16 cellular contexts compared by ENCODE assay signal in genomic region chr9:110977259-110977709, GRCh38.
A peak's percentile ranks its signal among the peaks of the same experiment; 100 is the strongest.
DNase-seq lines count a peak whose midpoint lies in the region; ATAC-seq, FAIRE-seq and TF ChIP-seq lines count a peak whose summit lies in the region.
"Had no signal": no experiment of that assay in that cellular context is flagged by ENCODE, and none has a peak within 500 bp of the region (broad histone marks: within the 10 kb centered on the region; RNA-seq: fewer than 3 reads in every experiment).

No MANE protein-coding gene starts in this region.

- H3K4me1 Mint-ChIP-seq in nephron: peaks cover 55% of the 10 kb centered on the region
- H3K4me1 Mint-ChIP-seq in CD4-positive, alpha-beta T cell (ENCODE audit: low read depth): no peaks in the 10 kb centered on the region
- H3K4me1 Mint-ChIP-seq in CD4-positive, alpha-beta memory T cell: no peaks in the 10 kb centered on the region

- TF ChIP-seq CTCF in Panc1 (IDR thresholded peaks at IDR 0.05) (no peak), colonic mucosa (IDR thresholded peaks at IDR 0.05) (no peak), nephron (IDR thresholded peaks at IDR 0.05; ENCODE audit: unreplicated experiment in 3 of 3) (no peak), HepG2 (CRISPR knock-in tag; IDR thresholded peaks at IDR 0.05) (no peak)
- no peak for TF ChIP-seq CTCF in CD4-positive, alpha-beta T cell (IDR thresholded peaks at IDR 0.05)

- no peak overlapping the region for H3K4me3 Mint-ChIP-seq in nephron
- no peak overlapping the region for H3K4me3 Mint-ChIP-seq in CD4-positive, alpha-beta T cell
- H3K4me3 Mint-ChIP-seq in CD4-positive, alpha-beta memory T cell: no peak overlapping the region
- H3K4me3 Mint-ChIP-seq: dendritic cell treated with granulocyte-macrophage colony-stimulating factor and Interleukin-4, amounts not matched to agents 40 ng/mL and 50 ng/mL, for 4 days had no signal

- DNase-seq in EH (ENCODE audit: low read depth): peak; percentile 59
- peak; percentile 20 for DNase-seq in Panc1 (ENCODE audit: low read depth, low spot score)
- peak; percentile 30 for DNase-seq in colonic mucosa
- no peak for DNase-seq in CD4-positive, alpha-beta T cell
- DNase-seq in HepG2 (ENCODE audit: low spot score): no peak
- DNase-seq in CD4-positive, alpha-beta memory T cell: no peak
- DNase-seq: COR-L47, NCI-H1048, occipital lobe, OCI-M1, WERI-Rb-1 had no signal

- TF ChIP-seq RAD21 in HepG2 (CRISPR knock-in tag; IDR thresholded peaks at IDR 0.05): no peak

- H3K4me1 ChIP-seq in Panc1 (ENCODE audit: control insufficient read depth, insufficient read depth, low read length): no peaks in the 10 kb centered on the region
- H3K4me1 ChIP-seq in colonic mucosa: peaks cover 4% of the 10 kb centered on the region
- H3K4me1 ChIP-seq in HepG2 (ENCODE audit: insufficient read depth, low read length): no peaks in the 10 kb centered on the region
- H3K4me1 ChIP-seq in CD4-positive, alpha-beta memory T cell (ENCODE audit: insufficient read depth, low read length): no peaks in the 10 kb centered on the region

- no peak overlapping the region for H2AFZ ChIP-seq in HepG2 (ENCODE audit: low read length)

- no peaks in the 10 kb centered on the region for H3K27me3 Mint-ChIP-seq in nephron (ENCODE audit: low read depth)
- no peaks in the 10 kb centered on the region for H3K27me3 Mint-ChIP-seq in CD4-positive, alpha-beta T cell
- no peaks in the 10 kb centered on the region for H3K27me3 Mint-ChIP-seq in CD4-positive, alpha-beta memory T cell

- H4K20me1 ChIP-seq in HepG2 (ENCODE audit: insufficient read depth, low read length): no peaks in the 10 kb centered on the region

- H3K4me3 ChIP-seq in Panc1 (ENCODE audit: low read depth in 2 of 2, low read length in 2 of 2) (no peak overlapping the region), colonic mucosa (no peak overlapping the region), HepG2 (replicated peaks in 1 of 3; ENCODE audit: insufficient read depth in 1 of 3, low read depth in 2 of 3, low read length in 3 of 3) (no peak overlapping the region)
- H3K4me3 ChIP-seq in CD4-positive, alpha-beta memory T cell (ENCODE audit: low read length in 2 of 2): no peak overlapping the region
- H3K4me3 ChIP-seq: tibial nerve had no signal

- ATAC-seq in Panc1: no peak
- no peak for ATAC-seq in GM18907 (IDR thresholded peaks at IDR 0.05; ENCODE audit: unreplicated experiment)
- ATAC-seq in CD4-positive, alpha-beta T cell (ENCODE audit: poor library complexity): no peak
- no peak for ATAC-seq in HepG2

- TF ChIP-seq POLR2A in HepG2 (IDR thresholded peaks at IDR 0.05; ENCODE audit: insufficient read depth in 1 of 2, low read depth in 2 of 2, low read length in 2 of 2): no peak

- CTCF ChIA-PET in Panc1 (lab: Charles Lee) (no interaction called here), HepG2 (lab: Yijun Ruan, JAX; ENCODE audit: low intra/inter-chr PET ratio, low total read pairs) (no interaction called here)
- CTCF ChIA-PET in CD4-positive, alpha-beta T cell (lab: Charles Lee): no interaction called here
- CTCF ChIA-PET in CD4-positive, alpha-beta memory T cell (lab: Charles Lee; ENCODE audit: partially characterized antibody): no interaction called here

- H3K36me3 ChIP-seq in Panc1 (ENCODE audit: control insufficient read depth, insufficient read depth, low read length): no peaks in the 10 kb centered on the region
- no peaks in the 10 kb centered on the region for H3K36me3 ChIP-seq in colonic mucosa
- H3K36me3 ChIP-seq in HepG2 (replicated peaks in 1 of 2; ENCODE audit: control insufficient read depth in 1 of 2, insufficient read depth in 2 of 2, low read length in 2 of 2): no peaks in the 10 kb centered on the region
- no peaks in the 10 kb centered on the region for H3K36me3 ChIP-seq in CD4-positive, alpha-beta memory T cell (ENCODE audit: insufficient read depth, low read length)
- H3K36me3 ChIP-seq: tibial nerve, WERI-Rb-1 had no signal

- POLR2A ChIA-PET in Panc1 (lab: Charles Lee): no interaction called here
- POLR2A ChIA-PET in CD4-positive, alpha-beta T cell (lab: Charles Lee): no interaction called here
- POLR2A ChIA-PET in HepG2 (lab: Yijun Ruan, JAX): no interaction called here
- POLR2A ChIA-PET in CD4-positive, alpha-beta memory T cell (lab: Charles Lee; ENCODE audit: partially characterized antibody): no interaction called here

- H3K27me3 ChIP-seq in Panc1 (ENCODE audit: control insufficient read depth, insufficient read depth, low read length): no peaks in the 10 kb centered on the region
- no peaks in the 10 kb centered on the region for H3K27me3 ChIP-seq in colonic mucosa
- no peaks in the 10 kb centered on the region for H3K27me3 ChIP-seq in CD4-positive, alpha-beta T cell (ENCODE audit: control insufficient read depth, insufficient read depth, low read length)
- no peaks in the 10 kb centered on the region for H3K27me3 ChIP-seq in HepG2 (ENCODE audit: control insufficient read depth in 1 of 2, insufficient read depth in 2 of 2, low read length in 2 of 2)
- H3K27me3 ChIP-seq in CD4-positive, alpha-beta memory T cell (ENCODE audit: insufficient read depth, low read length): no peaks in the 10 kb centered on the region
- H3K27me3 ChIP-seq: tibial nerve had no signal

- TF ChIP-seq EP300 in HepG2 (IDR thresholded peaks at IDR 0.05; ENCODE audit: low read depth in 2 of 2, low read length in 2 of 2): no peak
- no peak for TF ChIP-seq EP300 in HepG2 (CRISPR knock-in tag; IDR thresholded peaks at IDR 0.05; ENCODE audit: borderline replicate concordance)

- in situ Hi-C loops in Panc1 (cut with HindIII; ENCODE audit: low pct_unique_long_range_greater_than_20kb, low sequenced_read_pairs) (no loop called here), HepG2 (cut with HindIII; ENCODE audit: extremely low pct_ligation_motif_present, low pct_unique_long_range_greater_than_20kb) (no loop called here)

- 66% methylated on average over 3 of the region's 3 CpGs for WGBS in HepG2 (ENCODE audit: low lambda C conversion rate)

- intact Hi-C loops in Panc1 (cut with micrococcal nuclease; ENCODE audit: unreplicated experiment): no loop called here
- intact Hi-C loops in colonic mucosa (cut with DNase I): no loop called here
- intact Hi-C loops in CD4-positive, alpha-beta T cell (cut with DNase I, micrococcal nuclease): no loop called here
- intact Hi-C loops in HepG2 (cut with micrococcal nuclease; ENCODE audit: unreplicated experiment): no loop called here
- intact Hi-C loops in CD4-positive, alpha-beta memory T cell (cut with micrococcal nuclease): no loop called here

- no TSS peak for BruUV-seq in Panc1 (replicated peaks; lab: Mats Ljungman, UMichigan)
- BruUV-seq in HepG2 (replicated peaks; lab: Mats Ljungman, UMichigan): no TSS peak

- H3K9ac ChIP-seq in colonic mucosa (ENCODE audit: low read depth in 2 of 2, low read length in 2 of 2) (no peak overlapping the region), HepG2 (ENCODE audit: insufficient read depth, low read depth, low read length) (no peak overlapping the region)

- peaks cover 7% of the 10 kb centered on the region for H3K36me3 Mint-ChIP-seq in nephron (ENCODE audit: low read depth)
- no peaks in the 10 kb centered on the region for H3K36me3 Mint-ChIP-seq in CD4-positive, alpha-beta T cell (ENCODE audit: low read depth)
- no peaks in the 10 kb centered on the region for H3K36me3 Mint-ChIP-seq in CD4-positive, alpha-beta memory T cell

- no peak overlapping the region for H3K27ac ChIP-seq in Panc1 (ENCODE audit: low read length)
- H3K27ac ChIP-seq in colonic mucosa: no peak overlapping the region
- H3K27ac ChIP-seq in CD4-positive, alpha-beta T cell (ENCODE audit: low read depth, low read length): no peak overlapping the region
- no peak overlapping the region for H3K27ac ChIP-seq in HepG2 (ENCODE audit: extremely low read length, insufficient read depth, low read length)
- no peak overlapping the region for H3K27ac ChIP-seq in CD4-positive, alpha-beta memory T cell (ENCODE audit: low read depth, low read length)
- H3K27ac ChIP-seq: WERI-Rb-1 had no signal

- H3K9me3 ChIP-seq in Panc1 (ENCODE audit: control insufficient read depth, insufficient read depth, low read depth, low read length): no peaks in the 10 kb centered on the region
- H3K9me3 ChIP-seq in colonic mucosa: no peaks in the 10 kb centered on the region
- H3K9me3 ChIP-seq in CD4-positive, alpha-beta T cell (ENCODE audit: control insufficient read depth, low read length): no peaks in the 10 kb centered on the region
- H3K9me3 ChIP-seq in HepG2 (ENCODE audit: low read length): no peaks in the 10 kb centered on the region
- H3K9me3 ChIP-seq in CD4-positive, alpha-beta memory T cell (ENCODE audit: control insufficient read depth in 1 of 2, low read length in 2 of 2): no peaks in the 10 kb centered on the region
- H3K9me3 ChIP-seq: tibial nerve had no signal

- no peak for FAIRE-seq in HepG2 (lab: Jason Lieb, UNC)

- peaks cover 3% of the 10 kb centered on the region for H3K9me3 Mint-ChIP-seq in nephron
- no peaks in the 10 kb centered on the region for H3K9me3 Mint-ChIP-seq in CD4-positive, alpha-beta T cell
- peaks cover 0 to 13% (median 4%) of the 10 kb centered on the region in 8 donors for H3K9me3 Mint-ChIP-seq in CD4-positive, alpha-beta memory T cell
- H3K9me3 Mint-ChIP-seq: activated T-helper 2 cell treated with anti-CD3 and anti-CD28 coated beads, Interferon-gamma antibody, Interleukin-2, Interleukin-4, amounts not matched to agents 10 μg/mL and 5 μg/mL and 100 μg/mL, durations not matched to agents 14 hours and 24 hours and 36 hours; dendritic cell treated with granulocyte-macrophage colony-stimulating factor and Interleukin-4, amounts not matched to agents 40 ng/mL and 50 ng/mL, for 4 days had no signal

- no peak overlapping the region for H3K4me2 ChIP-seq in HepG2 (ENCODE audit: low read depth, low read length)

- no peaks in the 10 kb centered on the region for H3K79me2 ChIP-seq in HepG2 (ENCODE audit: insufficient read depth, low read length)

- H3K27ac Mint-ChIP-seq in nephron: peak overlapping the region; percentile 6 to 22 (median 10)
- no peak overlapping the region for H3K27ac Mint-ChIP-seq in CD4-positive, alpha-beta T cell
- no peak overlapping the region for H3K27ac Mint-ChIP-seq in CD4-positive, alpha-beta memory T cell
- H3K27ac Mint-ChIP-seq: activated T-helper 2 cell treated with anti-CD3 and anti-CD28 coated beads, Interferon-gamma antibody, Interleukin-2, Interleukin-4, amounts not matched to agents 10 μg/mL and 5 μg/mL and 100 μg/mL, durations not matched to agents 14 hours and 24 hours and 36 hours; dendritic cell treated with granulocyte-macrophage colony-stimulating factor and Interleukin-4, amounts not matched to agents 40 ng/mL and 50 ng/mL, for 4 days had no signal

TF ChIP-seq in HepG2, 621 proteins besides CTCF, POLR2A, EP300 and RAD21 (continues in another document):
- TF ChIP-seq MTF2 (CRISPR knock-in tag; IDR thresholded peaks at IDR 0.05; ENCODE audit: borderline replicate concordance): no peak
- no peak for TF ChIP-seq IRX3 (CRISPR knock-in tag; IDR thresholded peaks at IDR 0.05; ENCODE audit: borderline replicate concordance, low read depth)

Comparison
In these comparisons a context has a peak if more than half of its experiments do, and no peak if none do; other contexts are left out.
1. DNase-seq: peak in EH (single experiment), Panc1 (single experiment) and colonic mucosa (single experiment); none in CD4-positive, alpha-beta T cell (0 of 10), HepG2 (single experiment) and CD4-positive, alpha-beta memory T cell (0 of 5).
2. H3K27ac Mint-ChIP-seq: peak in nephron (3 of 3); none in CD4-positive, alpha-beta T cell (single experiment) and CD4-positive, alpha-beta memory T cell (0 of 7).